In genomic region chr9:133075925-133076324, GRCh38 we compare ENCODE assay signal across 16 cellular contexts. TPM values are rescaled to one million over a fixed set of nuclear protein-coding genes. Genes with fewer than 3 reads are reported as not detected.
A peak's percentile ranks its signal among the peaks of the same experiment; 100 is the strongest.
DNase-seq lines count a peak whose midpoint lies in the region; FAIRE-seq and TF ChIP-seq lines count a peak whose summit lies in the region.
"Had no signal": no experiment of that assay in that cellular context is flagged by ENCODE, and none has a peak within 500 bp of the region (broad histone marks: within the 10 kb centered on the region; RNA-seq: fewer than 3 reads in every experiment).

No MANE protein-coding gene starts in this region.

- no peak overlapping the region for H3K4me3 ChIP-seq in mesodermal cell (ENCODE audit: extremely low read depth, insufficient read depth, low read length, poor library complexity, severe bottlenecking)
- H3K4me3 ChIP-seq: BLaER1 treated with 17β-estradiol and CSF1 and Interleukin-3, amounts not matched to agents 10 nM and 100 nM had no signal

- H3K27ac ChIP-seq in mesodermal cell (ENCODE audit: low read depth, low read length, severe bottlenecking): peak overlapping the region; percentile 85
- H3K27ac ChIP-seq: BLaER1 treated with 17β-estradiol and CSF1 and Interleukin-3, amounts not matched to agents 10 nM and 100 nM had no signal

- H3K4me1 Mint-ChIP-seq in chondrocyte (ENCODE audit: low read depth): peaks cover 40% of the 10 kb centered on the region
- H3K4me1 Mint-ChIP-seq in activated CD4-positive, alpha-beta memory T cell treated with anti-CD3 and anti-CD28 coated beads, Interleukin-2, amount 10 ng/mL, durations not matched to agents 7 days and 5 days: no peaks in the 10 kb centered on the region
- H3K4me1 Mint-ChIP-seq: activated CD4-positive, alpha-beta T cell treated with anti-CD3 and anti-CD28 coated beads for 36 hours; T-cell had no signal

- no peaks in the 10 kb centered on the region for H3K9me3 ChIP-seq in mesodermal cell (ENCODE audit: control insufficient read depth, low read length)
- H3K9me3 ChIP-seq: BLaER1 treated with 17β-estradiol and CSF1 and Interleukin-3, amounts not matched to agents 10 nM and 100 nM had no signal

- no peaks in the 10 kb centered on the region for H3K36me3 ChIP-seq in mesodermal cell (ENCODE audit: control insufficient read depth, insufficient read depth, low read length)
- H3K36me3 ChIP-seq: BLaER1 treated with 17β-estradiol and CSF1 and Interleukin-3, amounts not matched to agents 10 nM and 100 nM had no signal

- peaks cover 33% of the 10 kb centered on the region for H3K4me1 ChIP-seq in mesodermal cell (ENCODE audit: control insufficient read depth, insufficient read depth, low read length, poor library complexity, severe bottlenecking)

- H3K27me3 Mint-ChIP-seq in chondrocyte (ENCODE audit: low read depth): peaks cover 3% of the 10 kb centered on the region
- H3K27me3 Mint-ChIP-seq in activated CD4-positive, alpha-beta memory T cell treated with anti-CD3 and anti-CD28 coated beads, Interleukin-2, amount 10 ng/mL, durations not matched to agents 7 days and 5 days: peaks cover 20% of the 10 kb centered on the region
- H3K27me3 Mint-ChIP-seq: activated CD4-positive, alpha-beta T cell treated with anti-CD3 and anti-CD28 coated beads for 36 hours; T-cell had no signal

- no CpG with 5 or more reads among the region's 2 CpGs for WGBS in mesodermal cell (ENCODE audit: insufficient coverage in 2 of 2), 2 experiments

- no peak overlapping the region for H3K4me3 Mint-ChIP-seq in chondrocyte (ENCODE audit: unreplicated experiment)
- no peak overlapping the region for H3K4me3 Mint-ChIP-seq in activated CD4-positive, alpha-beta memory T cell treated with anti-CD3 and anti-CD28 coated beads, Interleukin-2, amount 10 ng/mL, durations not matched to agents 7 days and 5 days
- H3K4me3 Mint-ChIP-seq: activated CD4-positive, alpha-beta T cell treated with anti-CD3 and anti-CD28 coated beads for 36 hours; T-cell had no signal

- H3K9me3 Mint-ChIP-seq in chondrocyte (ENCODE audit: low read depth): no peaks in the 10 kb centered on the region
- no peaks in the 10 kb centered on the region for H3K9me3 Mint-ChIP-seq in activated CD4-positive, alpha-beta memory T cell treated with anti-CD3 and anti-CD28 coated beads, Interleukin-2, amount 10 ng/mL, durations not matched to agents 7 days and 5 days
- H3K9me3 Mint-ChIP-seq: T-cell had no signal

- peaks cover 3% of the 10 kb centered on the region for H3K36me3 Mint-ChIP-seq in chondrocyte (ENCODE audit: low read depth)
- no peaks in the 10 kb centered on the region for H3K36me3 Mint-ChIP-seq in activated CD4-positive, alpha-beta memory T cell treated with anti-CD3 and anti-CD28 coated beads, Interleukin-2, amount 10 ng/mL, durations not matched to agents 7 days and 5 days (ENCODE audit: low read depth)
- H3K36me3 Mint-ChIP-seq: T-cell had no signal

- CTCF ChIA-PET in activated CD4-positive, alpha-beta memory T cell treated with anti-CD3 and anti-CD28 coated beads, Interleukin-2, amount 10 ng/mL, durations not matched to agents 7 days and 5 days (lab: Charles Lee): interaction anchor here (1.4 to 1.5 kb wide), 2 partner anchors 16 to 68 kb away, joined by 3 to 8 read pairs; no protein-coding TSS in a partner anchor

- H3K27ac Mint-ChIP-seq in chondrocyte (ENCODE audit: unreplicated experiment): peak overlapping the region; percentile 85
- H3K27ac Mint-ChIP-seq in activated CD4-positive, alpha-beta memory T cell treated with anti-CD3 and anti-CD28 coated beads, Interleukin-2, amount 10 ng/mL, durations not matched to agents 7 days and 5 days: no peak overlapping the region
- H3K27ac Mint-ChIP-seq: activated CD4-positive, alpha-beta T cell treated with anti-CD3 and anti-CD28 coated beads for 36 hours; T-cell had no signal

- POLR2A ChIA-PET in activated CD4-positive, alpha-beta memory T cell treated with anti-CD3 and anti-CD28 coated beads, Interleukin-2, amount 10 ng/mL, durations not matched to agents 7 days and 5 days (lab: Charles Lee): interaction anchor here (1.6 kb wide), 1 partner anchor 45 kb away, joined by 6 read pairs; the partner anchor contains the start of gene GTF3C5

- DNase-seq in AG08395 (ENCODE audit: low spot score) (peak; percentile 91), HTR-8/SVneo (ENCODE audit: insufficient read length, low spot score) (peak; percentile 30), chondrocyte (ENCODE audit: low spot score) (no peak), NCI-H446 treated with DMSO at 0.1 percent for 48 hours (lab: John Stamatoyannopoulos, UW) (no peak), NCI-H2196 (lab: John Stamatoyannopoulos, UW; ENCODE audit: unreplicated experiment) (no peak)
- DNase-seq in stimulated activated CD4-positive, alpha-beta T cell treated with anti-CD3 and anti-CD28 coated beads, Interleukin-12 subunit alpha, Interleukin-12 subunit beta, amount 100 ng/mL, for 4 hours: no peak
- DNase-seq in activated CD4-positive, alpha-beta memory T cell treated with anti-CD3 and anti-CD28 coated beads, Interleukin-2, amount 10 ng/mL, durations not matched to agents 7 days and 5 days: no peak
- DNase-seq: activated CD4-positive, alpha-beta T cell treated with anti-CD3 and anti-CD28 coated beads for 36 hours; cerebellar nuclear complex; GF-D8; KBM-7; NCI-H187; T-cell had no signal

- no peak for TF ChIP-seq CTCF in chondrocyte (IDR thresholded peaks at IDR 0.05)

- no peak for FAIRE-seq in HTR-8/SVneo (lab: Jason Lieb, UNC)
- FAIRE-seq: frontal cortex had no signal

RNA-seq across cellular contexts. Expression of gene CEL, which starts 14.1 kb away (rescaled TPM):
- total RNA-seq in chondrocyte: 0.87 to 1.5 TPM (median 1.1 TPM) in 3 replicates
- polyA plus RNA-seq in mesodermal cell (2013, experiment 1 of 2): 2.2 TPM
- polyA plus RNA-seq in mesodermal cell (2013, experiment 2 of 2): 1.8 TPM
- total RNA-seq in activated CD4-positive, alpha-beta memory T cell treated with anti-CD3 and anti-CD28 coated beads, Interleukin-2, amount 10 ng/mL, durations not matched to agents 7 days and 5 days: 1 to 10 TPM; 1.1 to 1.4 TPM

RNA-seq across cellular contexts. Expression of gene RALGDS, which starts 45.1 kb away (rescaled TPM):
- total RNA-seq in chondrocyte: 16.1 to 19.0 TPM (median 17.5 TPM) in 3 replicates
- 66.2 TPM for polyA plus RNA-seq in mesodermal cell (2013, experiment 1 of 2)
- 57.5 TPM for polyA plus RNA-seq in mesodermal cell (2013, experiment 2 of 2)
- 100 to 1,000 TPM; 113 to 123 TPM for total RNA-seq in activated CD4-positive, alpha-beta memory T cell treated with anti-CD3 and anti-CD28 coated beads, Interleukin-2, amount 10 ng/mL, durations not matched to agents 7 days and 5 days

RNA-seq across cellular contexts. Expression of gene GTF3C5, which starts 45.1 kb away (rescaled TPM):
- total RNA-seq in chondrocyte: 36.5 to 46.3 TPM (median 38.5 TPM) in 3 replicates
- polyA plus RNA-seq in mesodermal cell (2013, experiment 1 of 2): 76.0 TPM
- 60.5 TPM for polyA plus RNA-seq in mesodermal cell (2013, experiment 2 of 2)
- 10 to 100 TPM; 66.8 to 67.3 TPM for total RNA-seq in activated CD4-positive, alpha-beta memory T cell treated with anti-CD3 and anti-CD28 coated beads, Interleukin-2, amount 10 ng/mL, durations not matched to agents 7 days and 5 days

Comparison
In these comparisons a context has a peak if more than half of its experiments do, and no peak if none do; other contexts are left out.
1. DNase-seq: peak in AG08395 (single experiment) and HTR-8/SVneo (single experiment); none in chondrocyte (single experiment), stimulated activated CD4-positive, alpha-beta T cell treated with anti-CD3 and anti-CD28 coated beads, Interleukin-12 subunit alpha, Interleukin-12 subunit beta, amount 100 ng/mL, for 4 hours (single experiment), NCI-H446 treated with DMSO at 0.1 percent for 48 hours (single experiment), activated CD4-positive, alpha-beta memory T cell treated with anti-CD3 and anti-CD28 coated beads, Interleukin-2, amount 10 ng/mL, durations not matched to agents 7 days and 5 days (single experiment) and NCI-H2196 (single experiment).